Comparison of ENCODE assay signal across 16 cellular contexts in the genomic region with DNA sequence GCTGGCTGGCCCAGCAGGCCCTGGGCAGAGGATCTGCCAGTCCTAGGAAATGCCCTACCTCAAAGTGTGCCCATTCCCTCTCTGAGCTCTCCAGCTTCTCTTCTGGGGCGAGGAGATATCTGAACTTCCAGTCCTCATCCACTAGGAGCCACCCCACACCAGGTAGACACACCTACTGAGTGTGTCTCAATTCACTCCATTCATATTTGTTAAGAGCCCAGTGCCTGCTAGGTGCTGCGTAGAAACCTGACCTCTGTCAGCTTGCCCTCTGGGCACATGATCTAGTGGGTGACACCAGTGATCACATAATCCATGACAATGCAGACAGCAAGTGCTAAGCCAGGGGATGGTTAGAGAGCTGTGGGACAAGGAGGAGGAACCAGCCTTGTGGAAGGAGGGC.
DNase-seq lines count a peak whose midpoint lies in the region; ATAC-seq and TF ChIP-seq lines count a peak whose summit lies in the region.
"Had no signal": no experiment of that assay in that cellular context is flagged by ENCODE, and none has a peak within 500 bp of the region (broad histone marks: within the 10 kb centered on the region; RNA-seq: fewer than 3 reads in every experiment).

No MANE protein-coding gene starts in this region.

- CTCF ChIA-PET in activated CD4-positive, alpha-beta T cell treated with anti-CD3 and anti-CD28 coated beads, Interleukin-2, amount 10 ng/mL, durations not matched to agents 7 days and 5 days (lab: Charles Lee), result interaction anchor here (0.9 kb wide), 1 partner anchor 75 kb away, joined by 3 read pairs; no protein-coding TSS in a partner anchor

- no peak overlapping the region for H3K4me3 Mint-ChIP-seq in stimulated activated effector memory CD8-positive, alpha-beta T cell treated with anti-CD3 and anti-CD28 coated beads, Interleukin-12 subunit alpha, Interleukin-12 subunit beta, amount 100 ng/mL, for 72 hours
- no peak overlapping the region for H3K4me3 Mint-ChIP-seq in activated CD4-positive, alpha-beta T cell treated with anti-CD3 and anti-CD28 coated beads, Interleukin-2, amount 10 ng/mL, durations not matched to agents 7 days and 5 days
- H3K4me3 Mint-ChIP-seq: activated naive CD8-positive, alpha-beta T cell treated with anti-CD3 and anti-CD28 coated beads, Interleukin-2, amount 50 U/mL, for 24 hours had no signal

- POLR2A ChIA-PET in activated CD4-positive, alpha-beta T cell treated with anti-CD3 and anti-CD28 coated beads, Interleukin-2, amount 10 ng/mL, durations not matched to agents 7 days and 5 days (lab: Charles Lee), result no interaction called here

- peaks cover 4% of the 10 kb centered on the region for H3K27me3 Mint-ChIP-seq in activated CD4-positive, alpha-beta T cell treated with anti-CD3 and anti-CD28 coated beads, Interleukin-2, amount 10 ng/mL, durations not matched to agents 7 days and 5 days

- H3K27ac ChIP-seq in DND-41 (ENCODE audit: low read length) (no peak overlapping the region), brain microvascular endothelial cell (no peak overlapping the region)
- no peak overlapping the region for H3K27ac ChIP-seq in effector memory CD4-positive, alpha-beta T cell (ENCODE audit: insufficient read depth, low read length, poor library complexity, severe bottlenecking)
- H3K27ac ChIP-seq: SJSA1, thoracic aorta had no signal

- TF ChIP-seq CTCF in DND-41 (IDR thresholded peaks at IDR 0.05; ENCODE audit: borderline replicate concordance, extremely low read depth, low read length, poor library complexity, severe bottlenecking) (peak; percentile 14), brain microvascular endothelial cell (IDR thresholded peaks at IDR 0.05; ENCODE audit: low read depth, low read length, missing control alignments) (peak; percentile 30)

- no peak overlapping the region for H3K27ac Mint-ChIP-seq in stimulated activated effector memory CD8-positive, alpha-beta T cell treated with anti-CD3 and anti-CD28 coated beads, Interleukin-12 subunit alpha, Interleukin-12 subunit beta, amount 100 ng/mL, for 72 hours
- H3K27ac Mint-ChIP-seq in activated CD4-positive, alpha-beta T cell treated with anti-CD3 and anti-CD28 coated beads, Interleukin-2, amount 10 ng/mL, durations not matched to agents 7 days and 5 days, result no peak overlapping the region
- H3K27ac Mint-ChIP-seq: activated naive CD8-positive, alpha-beta T cell treated with anti-CD3 and anti-CD28 coated beads, Interleukin-2, amount 50 U/mL, for 24 hours had no signal

- H3K36me3 Mint-ChIP-seq in stimulated activated effector memory CD8-positive, alpha-beta T cell treated with anti-CD3 and anti-CD28 coated beads, Interleukin-12 subunit alpha, Interleukin-12 subunit beta, amount 100 ng/mL, for 72 hours, result no peaks in the 10 kb centered on the region
- no peaks in the 10 kb centered on the region for H3K36me3 Mint-ChIP-seq in activated CD4-positive, alpha-beta T cell treated with anti-CD3 and anti-CD28 coated beads, Interleukin-2, amount 10 ng/mL, durations not matched to agents 7 days and 5 days (ENCODE audit: low read depth)

- H3K4me1 Mint-ChIP-seq in stimulated activated effector memory CD8-positive, alpha-beta T cell treated with anti-CD3 and anti-CD28 coated beads, Interleukin-12 subunit alpha, Interleukin-12 subunit beta, amount 100 ng/mL, for 72 hours, result no peaks in the 10 kb centered on the region
- H3K4me1 Mint-ChIP-seq in activated CD4-positive, alpha-beta T cell treated with anti-CD3 and anti-CD28 coated beads, Interleukin-2, amount 10 ng/mL, durations not matched to agents 7 days and 5 days, result no peaks in the 10 kb centered on the region
- H3K4me1 Mint-ChIP-seq: activated naive CD8-positive, alpha-beta T cell treated with anti-CD3 and anti-CD28 coated beads, Interleukin-2, amount 50 U/mL, for 24 hours had no signal

- ATAC-seq in DND-41 (ENCODE audit: insufficient read depth, low read depth) (no peak), HG03565 (IDR thresholded peaks at IDR 0.05; ENCODE audit: unreplicated experiment) (no peak)
- no peak for ATAC-seq in stimulated activated effector memory CD8-positive, alpha-beta T cell treated with anti-CD3 and anti-CD28 coated beads, Interleukin-12 subunit alpha, Interleukin-12 subunit beta, amount 100 ng/mL, for 72 hours
- ATAC-seq: activated naive CD8-positive, alpha-beta T cell treated with anti-CD3 and anti-CD28 coated beads, Interleukin-2, amount 50 U/mL, for 24 hours had no signal

- no peaks in the 10 kb centered on the region for H3K9me3 ChIP-seq in DND-41 (ENCODE audit: insufficient read depth, low read length, severe bottlenecking)
- H3K9me3 ChIP-seq in effector memory CD4-positive, alpha-beta T cell (ENCODE audit: control insufficient read depth, low read length), result no peaks in the 10 kb centered on the region
- H3K9me3 ChIP-seq: SJSA1, thoracic aorta had no signal

- no peak overlapping the region for H3K4me2 ChIP-seq in DND-41 (ENCODE audit: insufficient read depth, low read length)

- in situ Hi-C loops in brain microvascular endothelial cell (cut with HindIII; ENCODE audit: low pct_ligation_motif_present, low sequenced_read_pairs), result no loop called here

- H3K27me3 ChIP-seq in DND-41 (ENCODE audit: insufficient read depth, low read length, poor library complexity) (peaks cover 14% of the 10 kb centered on the region), brain microvascular endothelial cell (replicated peaks) (no peaks in the 10 kb centered on the region)
- H3K27me3 ChIP-seq in effector memory CD4-positive, alpha-beta T cell (replicated peaks; ENCODE audit: control insufficient read depth, insufficient read depth, low read length, poor library complexity, severe bottlenecking), result no peaks in the 10 kb centered on the region
- H3K27me3 ChIP-seq: SJSA1 had no signal

- DNase-seq in DND-41, result no peak
- peak; percentile 57 for DNase-seq in HT-29 (ENCODE audit: low spot score)
- DNase-seq in brain microvascular endothelial cell, result no peak
- DNase-seq in myocyte (ENCODE audit: low read depth), result peak; percentile 82
- DNase-seq in effector memory CD4-positive, alpha-beta T cell, result no peak
- no peak for DNase-seq in stimulated activated effector memory CD8-positive, alpha-beta T cell treated with anti-CD3 and anti-CD28 coated beads, Interleukin-12 subunit alpha, Interleukin-12 subunit beta, amount 100 ng/mL, for 72 hours (ENCODE audit: low spot score in 2 of 2)
- no peak for DNase-seq in activated CD4-positive, alpha-beta T cell treated with anti-CD3 and anti-CD28 coated beads, Interleukin-2, amount 10 ng/mL, durations not matched to agents 7 days and 5 days
- DNase-seq: activated CD4-positive, alpha-beta T cell treated with anti-CD3 and anti-CD28 coated beads, Interleukin-2, amount 50 U/mL, for 48 hours; activated naive CD8-positive, alpha-beta T cell treated with anti-CD3 and anti-CD28 coated beads, Interleukin-2, amount 50 U/mL, for 24 hours; DMS79; effector CD4-positive, alpha-beta T cell; NCI-H1105; stimulated activated CD4-positive, alpha-beta T cell treated with anti-CD3 and anti-CD28 coated beads, Interleukin-4, amount 100 ng/mL, for 1 hour had no signal

- no peak overlapping the region for H3K9ac ChIP-seq in DND-41 (ENCODE audit: low read depth, low read length)

- H3K79me2 ChIP-seq in DND-41 (ENCODE audit: insufficient read depth, low read length), result no peaks in the 10 kb centered on the region

- H3K4me3 ChIP-seq in DND-41 (ENCODE audit: low read depth in 1 of 2, low read length in 2 of 2) (no peak overlapping the region), brain microvascular endothelial cell (ENCODE audit: low read depth, low read length) (no peak overlapping the region)
- no peak overlapping the region for H3K4me3 ChIP-seq in effector memory CD4-positive, alpha-beta T cell (ENCODE audit: insufficient read depth, low read depth, low read length, poor library complexity, severe bottlenecking)
- H3K4me3 ChIP-seq: SJSA1, thoracic aorta had no signal

- H3K36me3 ChIP-seq in DND-41 (ENCODE audit: insufficient read depth, low read length) (no peaks in the 10 kb centered on the region), brain microvascular endothelial cell (replicated peaks) (no peaks in the 10 kb centered on the region)
- H3K36me3 ChIP-seq in effector memory CD4-positive, alpha-beta T cell (ENCODE audit: control insufficient read depth, insufficient read depth, low read length), result no peaks in the 10 kb centered on the region
- H3K36me3 ChIP-seq: thoracic aorta had no signal

- no peak overlapping the region for H2AFZ ChIP-seq in DND-41 (ENCODE audit: low read depth, low read length)

- H4K20me1 ChIP-seq in DND-41 (ENCODE audit: insufficient read depth, low read length), result 0 out of 2 replicates have a peak, but pooled peaks cover 3% of the 10 kb centered on the region

- no peaks in the 10 kb centered on the region for H3K4me1 ChIP-seq in DND-41 (ENCODE audit: insufficient read depth, low read length)
- H3K4me1 ChIP-seq in effector memory CD4-positive, alpha-beta T cell (ENCODE audit: control insufficient read depth, insufficient read depth, low read length, poor library complexity, severe bottlenecking), result no peaks in the 10 kb centered on the region

- H3K9me3 Mint-ChIP-seq in stimulated activated effector memory CD8-positive, alpha-beta T cell treated with anti-CD3 and anti-CD28 coated beads, Interleukin-12 subunit alpha, Interleukin-12 subunit beta, amount 100 ng/mL, for 72 hours, result no peaks in the 10 kb centered on the region
- H3K9me3 Mint-ChIP-seq in activated CD4-positive, alpha-beta T cell treated with anti-CD3 and anti-CD28 coated beads, Interleukin-2, amount 10 ng/mL, durations not matched to agents 7 days and 5 days, result no peaks in the 10 kb centered on the region
- H3K9me3 Mint-ChIP-seq: activated naive CD8-positive, alpha-beta T cell treated with anti-CD3 and anti-CD28 coated beads, Interleukin-2, amount 50 U/mL, for 24 hours had no signal

Comparison
In these comparisons a context has a peak if more than half of its experiments do, and no peak if none do; other contexts are left out.
1. DNase-seq: peak in HT-29 (single experiment) and myocyte (single experiment); none in DND-41 (single experiment), brain microvascular endothelial cell (single experiment), effector memory CD4-positive, alpha-beta T cell (0 of 3), stimulated activated effector memory CD8-positive, alpha-beta T cell treated with anti-CD3 and anti-CD28 coated beads, Interleukin-12 subunit alpha, Interleukin-12 subunit beta, amount 100 ng/mL, for 72 hours (0 of 2) and activated CD4-positive, alpha-beta T cell treated with anti-CD3 and anti-CD28 coated beads, Interleukin-2, amount 10 ng/mL, durations not matched to agents 7 days and 5 days (single experiment).